In the genomic region with DNA sequence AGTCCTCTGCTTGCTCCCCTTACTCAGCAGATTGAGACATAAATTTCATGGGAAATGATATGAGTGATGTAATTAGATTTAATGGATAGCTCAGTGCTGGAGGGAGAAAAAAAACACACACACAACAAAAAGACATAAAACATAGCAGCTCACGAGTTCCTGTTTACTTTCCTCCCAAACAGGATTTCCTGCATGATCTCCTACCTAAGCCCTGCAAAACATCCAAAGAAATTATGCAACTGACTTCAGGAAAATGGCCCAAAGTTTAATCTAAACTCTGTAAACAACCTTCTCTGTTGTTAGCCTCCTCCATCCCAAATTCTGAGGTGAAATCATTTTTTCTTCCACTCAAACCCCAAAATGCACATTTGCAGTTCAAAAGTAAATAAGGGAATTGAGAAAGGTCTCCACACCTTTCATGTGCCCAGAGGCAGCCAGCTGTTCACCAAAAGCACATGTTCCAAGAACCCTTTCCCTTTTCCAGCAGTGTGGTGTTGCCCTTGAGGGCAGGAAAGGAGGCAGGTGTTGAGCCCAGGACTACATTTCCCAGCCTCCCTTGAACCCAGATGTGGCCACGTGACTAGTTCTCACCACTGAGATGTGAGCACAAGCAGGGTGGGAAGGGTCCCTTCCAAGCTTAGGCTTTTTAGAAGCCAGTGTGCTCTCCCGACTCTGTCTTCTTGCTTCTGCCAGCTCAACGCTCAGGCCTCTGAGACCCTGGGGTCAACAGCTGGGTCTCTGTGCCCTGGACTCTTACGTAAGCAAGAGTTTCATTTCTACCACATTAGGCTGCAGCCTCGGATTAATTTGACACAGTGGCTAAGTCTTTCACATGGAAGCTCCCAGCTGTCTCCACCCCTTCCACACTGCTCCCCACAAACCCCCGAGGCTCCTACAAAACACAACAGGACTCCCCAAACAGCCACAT, we compare ENCODE assay signal across 10 cellular contexts.
DNase-seq lines count a peak whose midpoint lies in the region; ATAC-seq and FAIRE-seq lines count a peak whose summit lies in the region.
"Had no signal": no experiment of that assay in that cellular context is flagged by ENCODE, and none has a peak within 500 bp of the region (broad histone marks: within the 10 kb centered on the region; RNA-seq: fewer than 3 reads in every experiment).

No MANE protein-coding gene starts in this region.

- H3K36me3 Mint-ChIP-seq in activated T-helper 2 cell treated with anti-CD3 and anti-CD28 coated beads, Interferon-gamma antibody, Interleukin-2, Interleukin-4, amounts not matched to agents 10 μg/mL and 5 μg/mL and 100 μg/mL, durations not matched to agents 14 hours and 24 hours and 36 hours (ENCODE audit: low read depth) = no peaks in the 10 kb centered on the region

- H3K4me1 Mint-ChIP-seq in activated T-helper 2 cell treated with anti-CD3 and anti-CD28 coated beads, Interferon-gamma antibody, Interleukin-2, Interleukin-4, amounts not matched to agents 10 μg/mL and 5 μg/mL and 100 μg/mL, durations not matched to agents 14 hours and 24 hours and 36 hours (ENCODE audit: low read depth) = no peaks in the 10 kb centered on the region

- H3K9me3 Mint-ChIP-seq in activated T-helper 2 cell treated with anti-CD3 and anti-CD28 coated beads, Interferon-gamma antibody, Interleukin-2, Interleukin-4, amounts not matched to agents 10 μg/mL and 5 μg/mL and 100 μg/mL, durations not matched to agents 14 hours and 24 hours and 36 hours = peaks cover 3% of the 10 kb centered on the region

- DNase-seq in NCI-H2227 (lab: John Stamatoyannopoulos, UW; ENCODE audit: unreplicated experiment) = peak; percentile 34
- DNase-seq in NCI-H2227 treated with DMSO at 0.1 percent for 48 hours (lab: John Stamatoyannopoulos, UW) = no peak
- peak; percentile 11 for DNase-seq in NAMALWA (ENCODE audit: low spot score)
- DNase-seq in renal cortical epithelial cell (ENCODE audit: low read depth) = peak; percentile 21
- no peak for DNase-seq in activated T-helper 2 cell treated with anti-CD3 and anti-CD28 coated beads, Interferon-gamma antibody, Interleukin-2, Interleukin-4, amounts not matched to agents 10 μg/mL and 5 μg/mL and 100 μg/mL, durations not matched to agents 14 hours and 24 hours and 36 hours (ENCODE audit: low spot score)
- no peak for DNase-seq in activated naive CD4-positive, alpha-beta T cell treated with Interleukin-2 at 50 U/mL for 16 hours
- DNase-seq: activated gamma-delta T cell treated with Interleukin-2 at 50 U/mL for 16 hours had no signal

- no peak overlapping the region for H3K4me3 Mint-ChIP-seq in activated T-helper 2 cell treated with anti-CD3 and anti-CD28 coated beads, Interferon-gamma antibody, Interleukin-2, Interleukin-4, amounts not matched to agents 10 μg/mL and 5 μg/mL and 100 μg/mL, durations not matched to agents 14 hours and 24 hours and 36 hours (ENCODE audit: low read depth)

- no peak for ATAC-seq in HG03457 (IDR thresholded peaks at IDR 0.05; ENCODE audit: unreplicated experiment)

- H3K27ac Mint-ChIP-seq in activated T-helper 2 cell treated with anti-CD3 and anti-CD28 coated beads, Interferon-gamma antibody, Interleukin-2, Interleukin-4, amounts not matched to agents 10 μg/mL and 5 μg/mL and 100 μg/mL, durations not matched to agents 14 hours and 24 hours and 36 hours = no peak overlapping the region

- intact Hi-C loops in activated T-helper 2 cell treated with anti-CD3 and anti-CD28 coated beads, Interferon-gamma antibody, Interleukin-2, Interleukin-4, amounts not matched to agents 10 μg/mL and 5 μg/mL and 100 μg/mL, durations not matched to agents 14 hours and 24 hours and 36 hours (cut with micrococcal nuclease) = no loop called here

- H3K27me3 Mint-ChIP-seq in activated T-helper 2 cell treated with anti-CD3 and anti-CD28 coated beads, Interferon-gamma antibody, Interleukin-2, Interleukin-4, amounts not matched to agents 10 μg/mL and 5 μg/mL and 100 μg/mL, durations not matched to agents 14 hours and 24 hours and 36 hours (ENCODE audit: low read depth) = no peaks in the 10 kb centered on the region

- FAIRE-seq in endometrium (lab: Jason Lieb, UNC) = peak; percentile 91
- FAIRE-seq: HTR-8/SVneo had no signal

Comparison
In these comparisons a context has a peak if more than half of its experiments do, and no peak if none do; other contexts are left out.
1. DNase-seq: peak in NCI-H2227 (single experiment), NAMALWA (single experiment) and renal cortical epithelial cell (single experiment); none in NCI-H2227 treated with DMSO at 0.1 percent for 48 hours (single experiment), activated T-helper 2 cell treated with anti-CD3 and anti-CD28 coated beads, Interferon-gamma antibody, Interleukin-2, Interleukin-4, amounts not matched to agents 10 μg/mL and 5 μg/mL and 100 μg/mL, durations not matched to agents 14 hours and 24 hours and 36 hours (single experiment) and activated naive CD4-positive, alpha-beta T cell treated with Interleukin-2 at 50 U/mL for 16 hours (single experiment).